2 cellular contexts compared by ENCODE assay signal in the genomic region with DNA sequence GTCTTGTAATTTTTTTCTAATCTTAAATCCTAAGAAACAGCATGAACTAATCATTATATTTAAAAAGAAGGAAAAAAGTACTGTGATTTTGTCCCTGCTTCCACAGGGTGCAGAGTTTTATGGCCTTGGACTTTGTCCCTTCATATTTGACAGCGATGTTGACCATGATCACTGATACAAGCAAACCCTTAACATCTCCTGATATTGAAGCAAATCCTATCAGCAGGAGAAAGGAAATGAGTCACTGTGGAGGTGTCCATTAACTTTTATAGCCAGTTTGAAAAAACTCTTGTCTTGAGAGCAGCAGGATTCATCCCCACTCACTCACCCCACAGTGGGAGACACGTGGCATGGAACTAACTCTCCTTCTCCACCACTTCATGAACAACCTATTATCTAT.
TF ChIP-seq lines count a peak whose summit lies in the region.

No MANE protein-coding gene starts in this region.

TF ChIP-seq in K562, 482 proteins besides CTCF, POLR2A, EP300 and RAD21:
- peak; percentile 58; the same call in 1 of the 2 replicates for TF ChIP-seq JUND (IDR thresholded peaks at IDR 0.05; ENCODE audit: borderline replicate concordance, low read depth, low read length)
- no peak; the same call in 2 of the 3 replicates for TF ChIP-seq JUND (tag; IDR thresholded peaks at IDR 0.05; ENCODE audit: borderline replicate concordance, low read depth, low read length)
- TF ChIP-seq, protein P1, sequence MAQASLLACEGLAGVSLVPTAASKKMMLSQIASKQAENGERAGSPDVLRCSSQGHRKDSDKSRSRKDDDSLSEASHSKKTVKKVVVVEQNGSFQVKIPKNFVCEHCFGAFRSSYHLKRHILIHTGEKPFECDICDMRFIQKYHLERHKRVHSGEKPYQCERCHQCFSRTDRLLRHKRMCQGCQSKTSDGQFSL (CRISPR knock-in tag; IDR thresholded peaks at IDR 0.05): no peak
- TF ChIP-seq, protein P1 (tag; IDR thresholded peaks at IDR 0.05): no peak
- TF ChIP-seq, protein P2, sequence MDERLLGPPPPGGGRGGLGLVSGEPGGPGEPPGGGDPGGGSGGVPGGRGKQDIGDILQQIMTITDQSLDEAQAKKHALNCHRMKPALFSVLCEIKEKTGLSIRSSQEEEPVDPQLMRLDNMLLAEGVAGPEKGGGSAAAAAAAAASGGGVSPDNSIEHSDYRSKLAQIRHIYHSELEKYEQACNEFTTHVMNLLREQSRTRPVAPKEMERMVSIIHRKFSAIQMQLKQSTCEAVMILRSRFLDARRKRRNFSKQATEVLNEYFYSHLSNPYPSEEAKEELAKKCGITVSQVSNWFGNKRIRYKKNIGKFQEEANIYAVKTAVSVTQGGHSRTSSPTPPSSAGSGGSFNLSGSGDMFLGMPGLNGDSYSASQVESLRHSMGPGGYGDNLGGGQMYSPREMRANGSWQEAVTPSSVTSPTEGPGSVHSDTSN (CRISPR knock-in tag; IDR thresholded peaks at IDR 0.05; ENCODE audit: low read depth): no peak
- TF ChIP-seq, protein P2 (tag; conservative IDR thresholded peaks at IDR 0.05; ENCODE audit: low read depth): no peak
- TF ChIP-seq FOSL1 (tag; conservative IDR thresholded peaks at IDR 0.05): peak; percentile 82
- TF ChIP-seq ETV5 (CRISPR knock-in tag; IDR thresholded peaks at IDR 0.05; ENCODE audit: low read depth): no peak
- no peak for TF ChIP-seq NEUROD1 (IDR thresholded peaks at IDR 0.05; ENCODE audit: borderline replicate concordance, low read depth, low read length, partially characterized antibody)
- peak; percentile 13; the same call in 1 of the 2 replicates for TF ChIP-seq CBFA2T3 (IDR thresholded peaks at IDR 0.05)
- 0 out of 2 replicates have a peak, but pooled peaks have one; percentile 11 for TF ChIP-seq JUN (IDR thresholded peaks at IDR 0.05; ENCODE audit: borderline replicate concordance, low read depth, low read length)
- no peak for TF ChIP-seq JUN (CRISPR knock-in tag; IDR thresholded peaks at IDR 0.05; ENCODE audit: borderline replicate concordance)

TF ChIP-seq in liver, 16 proteins besides CTCF, POLR2A, EP300 and RAD21 (continued from another document):
- no peak for TF ChIP-seq GABPA (IDR thresholded peaks at IDR 0.05 in 1 of 2, conservative IDR thresholded peaks at IDR 0.05 in 1 of 2)
- no peak for TF ChIP-seq NR2F2 (IDR thresholded peaks at IDR 0.05)
- TF ChIP-seq, protein P3, sequence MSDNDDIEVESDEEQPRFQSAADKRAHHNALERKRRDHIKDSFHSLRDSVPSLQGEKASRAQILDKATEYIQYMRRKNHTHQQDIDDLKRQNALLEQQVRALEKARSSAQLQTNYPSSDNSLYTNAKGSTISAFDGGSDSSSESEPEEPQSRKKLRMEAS (IDR thresholded peaks at IDR 0.05): peak; percentile 41
- TF ChIP-seq, protein P4, sequence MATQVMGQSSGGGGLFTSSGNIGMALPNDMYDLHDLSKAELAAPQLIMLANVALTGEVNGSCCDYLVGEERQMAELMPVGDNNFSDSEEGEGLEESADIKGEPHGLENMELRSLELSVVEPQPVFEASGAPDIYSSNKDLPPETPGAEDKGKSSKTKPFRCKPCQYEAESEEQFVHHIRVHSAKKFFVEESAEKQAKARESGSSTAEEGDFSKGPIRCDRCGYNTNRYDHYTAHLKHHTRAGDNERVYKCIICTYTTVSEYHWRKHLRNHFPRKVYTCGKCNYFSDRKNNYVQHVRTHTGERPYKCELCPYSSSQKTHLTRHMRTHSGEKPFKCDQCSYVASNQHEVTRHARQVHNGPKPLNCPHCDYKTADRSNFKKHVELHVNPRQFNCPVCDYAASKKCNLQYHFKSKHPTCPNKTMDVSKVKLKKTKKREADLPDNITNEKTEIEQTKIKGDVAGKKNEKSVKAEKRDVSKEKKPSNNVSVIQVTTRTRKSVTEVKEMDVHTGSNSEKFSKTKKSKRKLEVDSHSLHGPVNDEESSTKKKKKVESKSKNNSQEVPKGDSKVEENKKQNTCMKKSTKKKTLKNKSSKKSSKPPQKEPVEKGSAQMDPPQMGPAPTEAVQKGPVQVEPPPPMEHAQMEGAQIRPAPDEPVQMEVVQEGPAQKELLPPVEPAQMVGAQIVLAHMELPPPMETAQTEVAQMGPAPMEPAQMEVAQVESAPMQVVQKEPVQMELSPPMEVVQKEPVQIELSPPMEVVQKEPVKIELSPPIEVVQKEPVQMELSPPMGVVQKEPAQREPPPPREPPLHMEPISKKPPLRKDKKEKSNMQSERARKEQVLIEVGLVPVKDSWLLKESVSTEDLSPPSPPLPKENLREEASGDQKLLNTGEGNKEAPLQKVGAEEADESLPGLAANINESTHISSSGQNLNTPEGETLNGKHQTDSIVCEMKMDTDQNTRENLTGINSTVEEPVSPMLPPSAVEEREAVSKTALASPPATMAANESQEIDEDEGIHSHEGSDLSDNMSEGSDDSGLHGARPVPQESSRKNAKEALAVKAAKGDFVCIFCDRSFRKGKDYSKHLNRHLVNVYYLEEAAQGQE (IDR thresholded peaks at IDR 0.05): peak; percentile 21
- peak; percentile 71 to 72 for TF ChIP-seq JUND (IDR thresholded peaks at IDR 0.05)
- TF ChIP-seq, protein P5, sequence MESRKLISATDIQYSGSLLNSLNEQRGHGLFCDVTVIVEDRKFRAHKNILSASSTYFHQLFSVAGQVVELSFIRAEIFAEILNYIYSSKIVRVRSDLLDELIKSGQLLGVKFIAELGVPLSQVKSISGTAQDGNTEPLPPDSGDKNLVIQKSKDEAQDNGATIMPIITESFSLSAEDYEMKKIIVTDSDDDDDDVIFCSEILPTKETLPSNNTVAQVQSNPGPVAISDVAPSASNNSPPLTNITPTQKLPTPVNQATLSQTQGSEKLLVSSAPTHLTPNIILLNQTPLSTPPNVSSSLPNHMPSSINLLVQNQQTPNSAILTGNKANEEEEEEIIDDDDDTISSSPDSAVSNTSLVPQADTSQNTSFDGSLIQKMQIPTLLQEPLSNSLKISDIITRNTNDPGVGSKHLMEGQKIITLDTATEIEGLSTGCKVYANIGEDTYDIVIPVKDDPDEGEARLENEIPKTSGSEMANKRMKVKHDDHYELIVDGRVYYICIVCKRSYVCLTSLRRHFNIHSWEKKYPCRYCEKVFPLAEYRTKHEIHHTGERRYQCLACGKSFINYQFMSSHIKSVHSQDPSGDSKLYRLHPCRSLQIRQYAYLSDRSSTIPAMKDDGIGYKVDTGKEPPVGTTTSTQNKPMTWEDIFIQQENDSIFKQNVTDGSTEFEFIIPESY (IDR thresholded peaks at IDR 0.05): no peak
- no peak for TF ChIP-seq TAF1 (conservative IDR thresholded peaks at IDR 0.05)
- TF ChIP-seq HNF4A (conservative IDR thresholded peaks at IDR 0.05): peak; percentile 89 to 91
- TF ChIP-seq SP1 (IDR thresholded peaks at IDR 0.05): peak; percentile 64
- TF ChIP-seq FOXA2 (IDR thresholded peaks at IDR 0.05): peak; percentile 41
- TF ChIP-seq RXRA (IDR thresholded peaks at IDR 0.05): peak in 1 of 2 donors; percentile 43
- TF ChIP-seq FOXA1 (IDR thresholded peaks at IDR 0.05): no peak
- TF ChIP-seq HNF4G (IDR thresholded peaks at IDR 0.05): peak; percentile 61
- TF ChIP-seq, protein P6, sequence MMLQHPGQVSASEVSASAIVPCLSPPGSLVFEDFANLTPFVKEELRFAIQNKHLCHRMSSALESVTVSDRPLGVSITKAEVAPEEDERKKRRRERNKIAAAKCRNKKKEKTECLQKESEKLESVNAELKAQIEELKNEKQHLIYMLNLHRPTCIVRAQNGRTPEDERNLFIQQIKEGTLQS (IDR thresholded peaks at IDR 0.05): no peak
- no peak for TF ChIP-seq EGR1 (IDR thresholded peaks at IDR 0.05; ENCODE audit: low read depth in 2 of 2)
